Comparison of ENCODE assay signal across 11 cellular contexts in genomic region chr13:98523455-98524102, GRCh38. TPM values are rescaled to one million over a fixed set of nuclear protein-coding genes. Genes with fewer than 3 reads are reported as not detected.
DNase-seq lines count a peak whose midpoint lies in the region; ATAC-seq and TF ChIP-seq lines count a peak whose summit lies in the region.
"Had no signal": no experiment of that assay in that cellular context is flagged by ENCODE, and none has a peak within 500 bp of the region (broad histone marks: within the 10 kb centered on the region; RNA-seq: fewer than 3 reads in every experiment).

No MANE protein-coding gene starts in this region.

- peaks cover 26% of the 10 kb centered on the region for H3K4me1 ChIP-seq in mucosa of descending colon (ENCODE audit: low read depth)

- no peak for TF ChIP-seq POLR2A in GM18505 (IDR thresholded peaks at IDR 0.05; ENCODE audit: borderline replicate concordance, extremely low read depth, insufficient read depth, insufficient read length)

- H3K4me1 Mint-ChIP-seq in activated T-cell treated with anti-CD3 and anti-CD28 coated beads, Interleukin-2, amount 50 U/mL, for 4 hours (ENCODE audit: low read depth) = peaks cover 92% of the 10 kb centered on the region

- peaks cover 14% of the 10 kb centered on the region for H3K36me3 Mint-ChIP-seq in activated T-cell treated with anti-CD3 and anti-CD28 coated beads, Interleukin-2, amount 50 U/mL, for 4 hours (ENCODE audit: insufficient read depth)

- intact Hi-C loops in mucosa of descending colon (cut with DNase I, micrococcal nuclease) = no loop called here

- H3K27me3 Mint-ChIP-seq in activated T-cell treated with anti-CD3 and anti-CD28 coated beads, Interleukin-2, amount 50 U/mL, for 4 hours (ENCODE audit: low read depth) = no peaks in the 10 kb centered on the region

- ATAC-seq in GM18505 (IDR thresholded peaks at IDR 0.05; ENCODE audit: unreplicated experiment) (peak; percentile 55), GM21526 (IDR thresholded peaks at IDR 0.05; ENCODE audit: low FRiP score, unreplicated experiment) (peak; percentile 42), HG03460 (IDR thresholded peaks at IDR 0.05; ENCODE audit: unreplicated experiment) (peak; percentile 41), mucosa of descending colon (peak; percentile 16)
- no peak for ATAC-seq in activated T-cell treated with anti-CD3 and anti-CD28 coated beads, Interleukin-2, amount 50 U/mL, for 4 hours

- no peaks in the 10 kb centered on the region for H3K36me3 ChIP-seq in mucosa of descending colon (ENCODE audit: low read depth)

- no peaks in the 10 kb centered on the region for H3K9me3 Mint-ChIP-seq in activated T-cell treated with anti-CD3 and anti-CD28 coated beads, Interleukin-2, amount 50 U/mL, for 4 hours
- H3K9me3 Mint-ChIP-seq: nephron had no signal

- H3K4me3 ChIP-seq in mucosa of descending colon = no peak overlapping the region
- H3K4me3 ChIP-seq: heart left ventricle had no signal

- H3K4me3 Mint-ChIP-seq in activated T-cell treated with anti-CD3 and anti-CD28 coated beads, Interleukin-2, amount 50 U/mL, for 4 hours = no peak overlapping the region
- H3K4me3 Mint-ChIP-seq: nephron had no signal

- TF ChIP-seq CTCF in mucosa of descending colon (IDR thresholded peaks at IDR 0.05) = no peak

- H3K27ac ChIP-seq in substantia nigra (ENCODE audit: low read depth, low read length, poor library complexity, severe bottlenecking) = no peak overlapping the region

- DNase-seq in mucosa of descending colon = no peak
- no peak for DNase-seq in substantia nigra (lab: John Stamatoyannopoulos, UW)
- no peak for DNase-seq in stimulated activated CD4-positive, alpha-beta T cell treated with anti-CD3 and anti-CD28 coated beads, Interleukin-4, amount 100 ng/mL, for 1 hour
- no peak for DNase-seq in activated T-cell treated with anti-CD3 and anti-CD28 coated beads, Interleukin-2, amount 50 U/mL, for 4 hours
- DNase-seq in NCI-H748 (lab: John Stamatoyannopoulos, UW; ENCODE audit: unreplicated experiment) = no peak
- DNase-seq: heart left ventricle, NCI-H345 had no signal

- no peaks in the 10 kb centered on the region for H3K9me3 ChIP-seq in mucosa of descending colon
- H3K9me3 ChIP-seq: heart left ventricle had no signal

RNA-seq across cellular contexts. Expression of gene STK24, which starts 53.3 kb away (rescaled TPM):
- 100 to 1,000 TPM; 190 to 210 (median 204) TPM for total RNA-seq in mucosa of descending colon
- total RNA-seq in activated T-cell treated with anti-CD3 and anti-CD28 coated beads, Interleukin-2, amount 50 U/mL, for 4 hours = 100 to 1,000 TPM; 135 to 152 (median 142) TPM

Comparison
In these comparisons a context has a peak if more than half of its experiments do, and no peak if none do; other contexts are left out.
1. ATAC-seq: peak in GM18505 (single experiment), GM21526 (single experiment), HG03460 (single experiment) and mucosa of descending colon (single experiment); none in activated T-cell treated with anti-CD3 and anti-CD28 coated beads, Interleukin-2, amount 50 U/mL, for 4 hours (0 of 2).